ENCODE assay signal across 23 cellular contexts in the genomic region with DNA sequence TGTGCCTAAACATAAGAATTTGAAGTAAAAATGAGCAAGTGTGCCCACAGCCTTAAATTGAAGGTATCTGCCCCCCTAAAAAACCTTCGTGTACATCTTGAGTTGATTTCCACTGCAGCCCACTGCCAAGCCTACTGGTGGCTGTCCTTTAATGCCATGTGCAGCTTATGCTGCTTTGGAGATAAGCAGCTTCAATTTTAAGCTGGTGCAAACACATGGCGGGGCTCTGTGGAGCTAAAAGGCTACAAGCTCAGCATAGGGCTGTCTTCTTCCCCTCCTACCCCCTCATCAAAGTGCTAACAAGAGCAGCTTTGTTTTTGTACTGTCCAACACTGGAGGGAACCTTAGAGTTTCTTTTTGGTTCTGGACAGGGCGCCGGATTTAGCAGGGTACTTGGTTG.
"Had no signal": no experiment of that assay in that cellular context is flagged by ENCODE, and none has a peak within 500 bp of the region (broad histone marks: within the 10 kb centered on the region; RNA-seq: fewer than 3 reads in every experiment).

No MANE protein-coding gene starts in this region.

- ATAC-seq: esophagus mucosa; gastrocnemius medialis; heart left ventricle; left cardiac atrium; lower lobe of right lung; mucosa of descending colon; natural killer cell treated with Interleukin-12 subunit alpha and Interleukin-12 subunit beta and Interleukin-15 and Interleukin-18, amount 100 ng/mL, for 72 hours; pancreas; right lobe of liver; stimulated activated naive CD8-positive, alpha-beta T cell treated with anti-CD3 and anti-CD28 coated beads, Interleukin-15, amount 100 ng/mL, for 72 hours had no signal

- DNase-seq: dorsolateral prefrontal cortex; effector CD4-positive, alpha-beta T cell; foreskin fibroblast; gastrocnemius medialis; heart left ventricle; kidney; left cardiac atrium; left ventricle myocardium inferior; lower lobe of right lung; mucosa of descending colon; naive B cell; pancreas; right lobe of liver; small intestine; stimulated activated CD4-positive, alpha-beta T cell treated with anti-CD3 and anti-CD28 coated beads, Interleukin-15, amount 100 ng/mL, for 24 hours; stimulated activated CD4-positive, alpha-beta T cell treated with anti-CD3 and anti-CD28 coated beads, Interleukin-2, amount 100 ng/mL, for 48 hours; stimulated activated CD8-positive, alpha-beta memory T cell treated with anti-CD3 and anti-CD28 coated beads, Interleukin-4, amount 100 ng/mL, for 48 hours; stimulated activated naive CD4-positive, alpha-beta T cell; stimulated activated naive CD8-positive, alpha-beta T cell treated with anti-CD3 and anti-CD28 coated beads, Interleukin-15, amount 100 ng/mL, for 72 hours; thyroid gland; trophoblast cell had no signal
